15 cellular contexts compared by ENCODE assay signal in the genomic region with DNA sequence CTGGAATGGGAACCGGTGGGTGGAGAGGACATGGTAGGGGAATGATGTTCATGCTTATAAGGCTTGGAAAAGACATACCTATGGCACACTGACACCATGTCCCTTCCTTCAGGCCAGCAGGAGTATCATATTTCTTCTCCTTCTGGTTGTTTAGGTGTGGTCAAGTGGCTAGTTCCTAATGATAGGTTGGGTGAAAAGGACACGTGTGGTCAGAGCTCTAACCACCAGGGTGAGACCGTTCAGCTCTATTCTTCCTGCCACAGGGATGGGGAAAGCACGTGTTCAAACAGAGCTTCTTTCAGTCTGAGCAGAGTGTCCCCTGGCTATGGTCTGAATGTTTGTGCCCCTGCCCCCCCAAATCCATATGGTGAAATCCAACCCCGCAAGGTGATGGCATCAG.
DNase-seq lines count a peak whose midpoint lies in the region; ATAC-seq and TF ChIP-seq lines count a peak whose summit lies in the region.
"Had no signal": no experiment of that assay in that cellular context is flagged by ENCODE, and none has a peak within 500 bp of the region (broad histone marks: within the 10 kb centered on the region; RNA-seq: fewer than 3 reads in every experiment).

No MANE protein-coding gene starts in this region.

- H3K4me2 ChIP-seq in Karpas-422 (ENCODE audit: low read depth, low read length, poor library complexity, severe bottlenecking) = no peak overlapping the region
- H3K4me2 ChIP-seq: A549, GM23338 had no signal

- H3K9me3 ChIP-seq in AG04450 (ENCODE audit: control insufficient read depth, insufficient read depth, low read length) (no peaks in the 10 kb centered on the region), Karpas-422 (ENCODE audit: low read length) (no peaks in the 10 kb centered on the region)
- H3K9me3 ChIP-seq: A549, Caco-2 had no signal

- H3K9ac ChIP-seq in Karpas-422 (ENCODE audit: low read length) = no peak overlapping the region

- H2AFZ ChIP-seq in Karpas-422 (ENCODE audit: low read length) = peak overlapping the region; percentile 45
- H2AFZ ChIP-seq: GM23338 had no signal

- H4K20me1 ChIP-seq in Karpas-422 (ENCODE audit: insufficient read depth, low read depth, low read length) = no peaks in the 10 kb centered on the region

- POLR2A ChIA-PET in AG04450 (lab: Yijun Ruan, JAX) = no interaction called here

- no peak for DNase-seq in AG04450 (ENCODE audit: low read depth, low spot score)
- no peak for DNase-seq in Karpas-422
- peak; percentile 30 for DNase-seq in SW480 (ENCODE audit: low spot score)
- no peak for DNase-seq in activated T-cell treated with anti-CD3 and anti-CD28 coated beads, Interleukin-2, amount 50 U/mL, for 48 hours
- DNase-seq in cardiac septum (ENCODE audit: low spot score) = no peak
- DNase-seq in HPDE6-E6E7 (ENCODE audit: extremely low spot score) = no peak
- DNase-seq: Caco-2; CD8-positive, alpha-beta memory T cell; H9; KG1 had no signal

- H3K27me3 ChIP-seq in AG04450 (ENCODE audit: control insufficient read depth, insufficient read depth, low read length) (no peaks in the 10 kb centered on the region), Karpas-422 (ENCODE audit: low read length) (no peaks in the 10 kb centered on the region)

- TF ChIP-seq CTCF in AG04450 (IDR thresholded peaks at IDR 0.05; ENCODE audit: low read depth, low read length) = no peak
- TF ChIP-seq CTCF in C4-2B (conservative IDR thresholded peaks at IDR 0.05) = no peak

- no peak overlapping the region for H3K4me3 ChIP-seq in AG04450 (ENCODE audit: low read depth, low read length)
- H3K4me3 ChIP-seq in Karpas-422 (ENCODE audit: low read length) = no peak overlapping the region
- H3K4me3 ChIP-seq: A549, GM12878, GM23338 had no signal

- peaks cover 68% of the 10 kb centered on the region for H3K4me1 ChIP-seq in Karpas-422 (ENCODE audit: low read length)
- H3K4me1 ChIP-seq: A549, Caco-2 had no signal

- no peaks in the 10 kb centered on the region for H3K79me2 ChIP-seq in Karpas-422 (ENCODE audit: low read length)

- CTCF ChIA-PET in AG04450 (lab: Charles Lee) = no interaction called here

- ATAC-seq in HG03439 (IDR thresholded peaks at IDR 0.05; ENCODE audit: unreplicated experiment) = no peak
- ATAC-seq: A549, GM12878, GM23338 had no signal

- no peaks in the 10 kb centered on the region for H3K36me3 ChIP-seq in Karpas-422 (ENCODE audit: insufficient read depth, low read length)

- no peaks in the 10 kb centered on the region for H3K9me2 ChIP-seq in Karpas-422 (replicated peaks; ENCODE audit: insufficient read depth, low read length)

- H3K27ac ChIP-seq in AG04450 (ENCODE audit: low read depth, low read length) (peak overlapping the region; percentile 11), C4-2B (peak overlapping the region; percentile 36), Karpas-422 (ENCODE audit: low read length) (no peak overlapping the region)
- H3K27ac ChIP-seq: A549 had no signal

- intact Hi-C loops in cardiac septum (cut with DNase I) = no loop called here
